In genomic region chr22:48345631-48346030, GRCh38 we compare ENCODE assay signal across 28 cellular contexts.
"Had no signal": no experiment of that assay in that cellular context is flagged by ENCODE, and none has a peak within 500 bp of the region (broad histone marks: within the 10 kb centered on the region; RNA-seq: fewer than 3 reads in every experiment).

No MANE protein-coding gene starts in this region.

- H3K27me3 ChIP-seq: ovary, right atrium auricular region, right lobe of liver, testis, thyroid gland, upper lobe of left lung, vagina had no signal

- H3K36me3 ChIP-seq: lower lobe of right lung, neutrophil, ovary, right atrium auricular region, right lobe of liver, stomach, thyroid gland, transverse colon, upper lobe of left lung, vagina had no signal

- H3K36me3 Mint-ChIP-seq: immature natural killer cell; naive thymus-derived CD8-positive, alpha-beta T cell; stimulated activated naive B cell treated with anti-CD40 and anti-IgM and Interleukin-4, amounts not matched to agents 10 μg/mL and 1 μg/mL and 100 μg/mL, for 72 hours had no signal

- H3K4me3 Mint-ChIP-seq: immature natural killer cell; naive thymus-derived CD8-positive, alpha-beta T cell; nephron; neural crest cell; stimulated activated naive B cell treated with anti-CD40 and anti-IgM and Interleukin-4, amounts not matched to agents 10 μg/mL and 1 μg/mL and 100 μg/mL, for 72 hours had no signal

- H3K4me3 ChIP-seq: lower lobe of right lung, ovary, right atrium auricular region, right lobe of liver, skin epidermis, stomach, testis, thyroid gland, transverse colon, upper lobe of left lung, vagina had no signal

- H3K4me1 ChIP-seq: lower lobe of right lung, right atrium auricular region, right lobe of liver, stomach, testis, thyroid gland, transverse colon, vagina had no signal

- ATAC-seq: left lobe of liver; lower lobe of right lung; naive thymus-derived CD8-positive, alpha-beta T cell; right lobe of liver; stimulated activated naive B cell treated with anti-CD40 and anti-IgM and Interleukin-4, amounts not matched to agents 10 μg/mL and 1 μg/mL and 100 μg/mL, for 72 hours; stimulated activated naive CD8-positive, alpha-beta T cell treated with anti-CD3 and anti-CD28 coated beads, Interleukin-15, Interleukin-2, amounts not matched to agents 100 U/mL and 50 U/mL, for 24 hours had no signal

- H3K27ac Mint-ChIP-seq: immature natural killer cell; naive thymus-derived CD8-positive, alpha-beta T cell; nephron; progenitor cell of endocrine pancreas; stimulated activated naive B cell treated with anti-CD40 and anti-IgM and Interleukin-4, amounts not matched to agents 10 μg/mL and 1 μg/mL and 100 μg/mL, for 72 hours had no signal

- H3K9me3 ChIP-seq: lower lobe of right lung, neutrophil, ovary, right atrium auricular region, right lobe of liver, stomach, testis, thyroid gland, transverse colon, upper lobe of left lung, vagina had no signal

- H3K9me3 Mint-ChIP-seq: immature natural killer cell; naive thymus-derived CD8-positive, alpha-beta T cell; nephron; neural crest cell; stimulated activated naive B cell treated with anti-CD40 and anti-IgM and Interleukin-4, amounts not matched to agents 10 μg/mL and 1 μg/mL and 100 μg/mL, for 72 hours had no signal

- H3K4me1 Mint-ChIP-seq: immature natural killer cell had no signal

- H3K27ac ChIP-seq: lower lobe of right lung, neutrophil, ovary, right atrium auricular region, right lobe of liver, skin epidermis, stomach, testis, thyroid gland, transverse colon, upper lobe of left lung, vagina had no signal

- DNase-seq: hypothalamus; immature natural killer cell; lower lobe of right lung; mammary epithelial cell; mesenchymal stem cell; occipital lobe; stimulated activated CD4-positive, alpha-beta T cell treated with anti-CD3 and anti-CD28 coated beads, Interleukin-12 subunit alpha, Interleukin-12 subunit beta, amount 100 ng/mL, for 4 hours; stimulated activated CD4-positive, alpha-beta T cell treated with anti-CD3 and anti-CD28 coated beads, Interleukin-15, amount 100 ng/mL, for 24 hours; stimulated activated CD4-positive, alpha-beta T cell treated with anti-CD3 and anti-CD28 coated beads, Interleukin-2, amount 100 ng/mL, for 24 hours; stimulated activated CD4-positive, alpha-beta T cell treated with anti-CD3 and anti-CD28 coated beads, Interleukin-4, amount 100 ng/mL, for 1 hour; stimulated activated naive B cell treated with anti-CD40 and anti-IgM and Interleukin-4, amounts not matched to agents 10 μg/mL and 1 μg/mL and 100 μg/mL, for 72 hours; stimulated activated naive CD8-positive, alpha-beta T cell treated with anti-CD3 and anti-CD28 coated beads, Interleukin-15, Interleukin-2, amounts not matched to agents 100 U/mL and 50 U/mL, for 24 hours; stomach; testis; thyroid gland; transverse colon; upper lobe of left lung had no signal
